ENCODE assay signal across 2 cellular contexts in the genomic region with DNA sequence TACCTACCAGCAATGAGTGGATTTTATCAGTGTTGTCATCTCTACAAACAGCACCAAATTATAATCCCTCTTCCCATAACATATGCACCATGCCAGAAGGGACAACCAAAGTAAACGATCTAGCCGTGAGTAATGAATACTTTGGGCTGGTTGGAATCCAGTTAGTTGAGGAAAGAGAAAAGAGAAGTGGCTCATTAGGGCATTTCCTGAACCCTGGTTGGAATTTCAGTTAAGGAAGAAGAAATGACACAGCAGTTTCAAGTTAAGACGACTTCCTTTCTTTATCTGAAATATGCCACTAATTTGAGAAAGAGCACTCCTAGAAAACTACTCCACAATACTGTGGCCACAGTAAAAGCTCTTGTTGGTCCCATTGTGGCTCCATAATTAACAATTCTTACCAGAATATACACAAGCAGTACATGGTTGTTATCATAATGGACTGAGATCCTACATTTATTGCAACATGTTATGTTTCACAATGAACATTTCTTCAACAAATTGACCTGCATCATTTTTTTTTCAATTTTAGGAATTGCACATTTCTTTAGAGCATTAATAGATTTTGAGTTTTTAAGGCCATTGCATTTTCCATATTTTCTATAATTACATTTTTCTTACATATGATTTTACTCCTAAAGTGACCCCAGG.
A peak's percentile ranks its signal among the peaks of the same experiment; 100 is the strongest.
TF ChIP-seq lines count a peak whose summit lies in the region.

TSS of gene TFEC (minus strand) at position 138 of the 651 bp plus-strand sequence. CDS start 46,322 bp downstream, outside the sequence.

TF ChIP-seq in GM23338, 12 proteins besides CTCF, POLR2A, EP300 and RAD21 (continues in another document):
- TF ChIP-seq STAT1 (IDR thresholded peaks at IDR 0.05; ENCODE audit: unreplicated experiment) (no peak), ETS1 (IDR thresholded peaks at IDR 0.05) (no peak), POLR2AphosphoS5 (IDR thresholded peaks at IDR 0.05; ENCODE audit: low read depth) (no peak), ZNF114 (CRISPR knock-in tag; IDR thresholded peaks at IDR 0.05) (no peak), ZNF331 (CRISPR knock-in tag; IDR thresholded peaks at IDR 0.05; ENCODE audit: low read depth) (no peak), CREB1 (CRISPR knock-in tag; IDR thresholded peaks at IDR 0.05; ENCODE audit: low read depth) (no peak)
- TF ChIP-seq, protein P1, sequence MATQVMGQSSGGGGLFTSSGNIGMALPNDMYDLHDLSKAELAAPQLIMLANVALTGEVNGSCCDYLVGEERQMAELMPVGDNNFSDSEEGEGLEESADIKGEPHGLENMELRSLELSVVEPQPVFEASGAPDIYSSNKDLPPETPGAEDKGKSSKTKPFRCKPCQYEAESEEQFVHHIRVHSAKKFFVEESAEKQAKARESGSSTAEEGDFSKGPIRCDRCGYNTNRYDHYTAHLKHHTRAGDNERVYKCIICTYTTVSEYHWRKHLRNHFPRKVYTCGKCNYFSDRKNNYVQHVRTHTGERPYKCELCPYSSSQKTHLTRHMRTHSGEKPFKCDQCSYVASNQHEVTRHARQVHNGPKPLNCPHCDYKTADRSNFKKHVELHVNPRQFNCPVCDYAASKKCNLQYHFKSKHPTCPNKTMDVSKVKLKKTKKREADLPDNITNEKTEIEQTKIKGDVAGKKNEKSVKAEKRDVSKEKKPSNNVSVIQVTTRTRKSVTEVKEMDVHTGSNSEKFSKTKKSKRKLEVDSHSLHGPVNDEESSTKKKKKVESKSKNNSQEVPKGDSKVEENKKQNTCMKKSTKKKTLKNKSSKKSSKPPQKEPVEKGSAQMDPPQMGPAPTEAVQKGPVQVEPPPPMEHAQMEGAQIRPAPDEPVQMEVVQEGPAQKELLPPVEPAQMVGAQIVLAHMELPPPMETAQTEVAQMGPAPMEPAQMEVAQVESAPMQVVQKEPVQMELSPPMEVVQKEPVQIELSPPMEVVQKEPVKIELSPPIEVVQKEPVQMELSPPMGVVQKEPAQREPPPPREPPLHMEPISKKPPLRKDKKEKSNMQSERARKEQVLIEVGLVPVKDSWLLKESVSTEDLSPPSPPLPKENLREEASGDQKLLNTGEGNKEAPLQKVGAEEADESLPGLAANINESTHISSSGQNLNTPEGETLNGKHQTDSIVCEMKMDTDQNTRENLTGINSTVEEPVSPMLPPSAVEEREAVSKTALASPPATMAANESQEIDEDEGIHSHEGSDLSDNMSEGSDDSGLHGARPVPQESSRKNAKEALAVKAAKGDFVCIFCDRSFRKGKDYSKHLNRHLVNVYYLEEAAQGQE (IDR thresholded peaks at IDR 0.05; ENCODE audit: unreplicated experiment): no peak
- TF ChIP-seq, protein P2, sequence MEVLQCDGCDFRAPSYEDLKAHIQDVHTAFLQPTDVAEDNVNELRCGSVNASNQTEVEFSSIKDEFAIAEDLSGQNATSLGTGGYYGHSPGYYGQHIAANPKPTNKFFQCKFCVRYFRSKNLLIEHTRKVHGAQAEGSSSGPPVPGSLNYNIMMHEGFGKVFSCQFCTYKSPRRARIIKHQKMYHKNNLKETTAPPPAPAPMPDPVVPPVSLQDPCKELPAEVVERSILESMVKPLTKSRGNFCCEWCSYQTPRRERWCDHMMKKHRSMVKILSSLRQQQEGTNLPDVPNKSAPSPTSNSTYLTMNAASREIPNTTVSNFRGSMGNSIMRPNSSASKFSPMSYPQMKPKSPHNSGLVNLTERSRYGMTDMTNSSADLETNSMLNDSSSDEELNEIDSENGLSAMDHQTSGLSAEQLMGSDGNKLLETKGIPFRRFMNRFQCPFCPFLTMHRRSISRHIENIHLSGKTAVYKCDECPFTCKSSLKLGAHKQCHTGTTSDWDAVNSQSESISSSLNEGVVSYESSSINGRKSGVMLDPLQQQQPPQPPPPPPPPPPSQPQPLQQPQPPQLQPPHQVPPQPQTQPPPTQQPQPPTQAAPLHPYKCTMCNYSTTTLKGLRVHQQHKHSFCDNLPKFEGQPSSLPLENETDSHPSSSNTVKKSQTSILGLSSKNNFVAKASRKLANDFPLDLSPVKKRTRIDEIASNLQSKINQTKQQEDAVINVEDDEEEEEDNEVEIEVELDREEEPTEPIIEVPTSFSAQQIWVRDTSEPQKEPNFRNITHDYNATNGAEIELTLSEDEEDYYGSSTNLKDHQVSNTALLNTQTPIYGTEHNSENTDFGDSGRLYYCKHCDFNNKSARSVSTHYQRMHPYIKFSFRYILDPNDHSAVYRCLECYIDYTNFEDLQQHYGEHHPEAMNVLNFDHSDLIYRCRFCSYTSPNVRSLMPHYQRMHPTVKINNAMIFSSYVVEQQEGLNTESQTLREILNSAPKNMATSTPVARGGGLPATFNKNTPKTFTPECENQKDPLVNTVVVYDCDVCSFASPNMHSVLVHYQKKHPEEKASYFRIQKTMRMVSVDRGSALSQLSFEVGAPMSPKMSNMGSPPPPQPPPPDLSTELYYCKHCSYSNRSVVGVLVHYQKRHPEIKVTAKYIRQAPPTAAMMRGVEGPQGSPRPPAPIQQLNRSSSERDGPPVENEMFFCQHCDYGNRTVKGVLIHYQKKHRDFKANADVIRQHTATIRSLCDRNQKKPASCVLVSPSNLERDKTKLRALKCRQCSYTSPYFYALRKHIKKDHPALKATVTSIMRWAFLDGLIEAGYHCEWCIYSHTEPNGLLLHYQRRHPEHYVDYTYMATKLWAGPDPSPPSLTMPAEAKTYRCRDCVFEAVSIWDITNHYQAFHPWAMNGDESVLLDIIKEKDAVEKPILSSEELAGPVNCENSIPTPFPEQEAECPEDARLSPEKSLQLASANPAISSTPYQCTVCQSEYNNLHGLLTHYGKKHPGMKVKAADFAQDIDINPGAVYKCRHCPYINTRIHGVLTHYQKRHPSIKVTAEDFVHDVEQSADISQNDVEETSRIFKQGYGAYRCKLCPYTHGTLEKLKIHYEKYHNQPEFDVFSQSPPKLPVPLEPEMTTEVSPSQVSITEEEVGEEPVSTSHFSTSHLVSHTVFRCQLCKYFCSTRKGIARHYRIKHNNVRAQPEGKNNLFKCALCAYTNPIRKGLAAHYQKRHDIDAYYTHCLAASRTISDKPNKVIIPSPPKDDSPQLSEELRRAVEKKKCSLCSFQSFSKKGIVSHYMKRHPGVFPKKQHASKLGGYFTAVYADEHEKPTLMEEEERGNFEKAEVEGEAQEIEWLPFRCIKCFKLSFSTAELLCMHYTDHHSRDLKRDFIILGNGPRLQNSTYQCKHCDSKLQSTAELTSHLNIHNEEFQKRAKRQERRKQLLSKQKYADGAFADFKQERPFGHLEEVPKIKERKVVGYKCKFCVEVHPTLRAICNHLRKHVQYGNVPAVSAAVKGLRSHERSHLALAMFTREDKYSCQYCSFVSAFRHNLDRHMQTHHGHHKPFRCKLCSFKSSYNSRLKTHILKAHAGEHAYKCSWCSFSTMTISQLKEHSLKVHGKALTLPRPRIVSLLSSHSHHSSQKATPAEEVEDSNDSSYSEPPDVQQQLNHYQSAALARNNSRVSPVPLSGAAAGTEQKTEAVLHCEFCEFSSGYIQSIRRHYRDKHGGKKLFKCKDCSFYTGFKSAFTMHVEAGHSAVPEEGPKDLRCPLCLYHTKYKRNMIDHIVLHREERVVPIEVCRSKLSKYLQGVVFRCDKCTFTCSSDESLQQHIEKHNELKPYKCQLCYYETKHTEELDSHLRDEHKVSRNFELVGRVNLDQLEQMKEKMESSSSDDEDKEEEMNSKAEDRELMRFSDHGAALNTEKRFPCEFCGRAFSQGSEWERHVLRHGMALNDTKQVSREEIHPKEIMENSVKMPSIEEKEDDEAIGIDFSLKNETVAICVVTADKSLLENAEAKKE (CRISPR knock-in tag; IDR thresholded peaks at IDR 0.05): no peak

TF ChIP-seq in endothelial cell of umbilical vein, 7 proteins besides CTCF, POLR2A, EP300 and RAD21:
- TF ChIP-seq POLR2AphosphoS5 (IDR thresholded peaks at IDR 0.05; ENCODE audit: insufficient read depth, low read depth, low read length): peak; percentile 68
- no peak for TF ChIP-seq MAX (IDR thresholded peaks at IDR 0.05; ENCODE audit: insufficient read depth, insufficient read length)
- peak; percentile 18 for TF ChIP-seq FOS (IDR thresholded peaks at IDR 0.05; ENCODE audit: borderline replicate concordance, insufficient read depth, low read length)
- peak; percentile 35 for TF ChIP-seq JUN (IDR thresholded peaks at IDR 0.05; ENCODE audit: borderline replicate concordance, insufficient read depth, insufficient read length, low read depth)
- peak; percentile 75 for TF ChIP-seq GATA2 (IDR thresholded peaks at IDR 0.05; ENCODE audit: insufficient read depth, insufficient read length, low read depth, low read length)
- no peak for TF ChIP-seq MYC (IDR thresholded peaks at IDR 0.05; ENCODE audit: low read depth, low read length)
- no peak for TF ChIP-seq EZH2 (IDR thresholded peaks at IDR 0.05; ENCODE audit: borderline replicate concordance, low read depth, low read length, severe bottlenecking)
